In the genomic region with DNA sequence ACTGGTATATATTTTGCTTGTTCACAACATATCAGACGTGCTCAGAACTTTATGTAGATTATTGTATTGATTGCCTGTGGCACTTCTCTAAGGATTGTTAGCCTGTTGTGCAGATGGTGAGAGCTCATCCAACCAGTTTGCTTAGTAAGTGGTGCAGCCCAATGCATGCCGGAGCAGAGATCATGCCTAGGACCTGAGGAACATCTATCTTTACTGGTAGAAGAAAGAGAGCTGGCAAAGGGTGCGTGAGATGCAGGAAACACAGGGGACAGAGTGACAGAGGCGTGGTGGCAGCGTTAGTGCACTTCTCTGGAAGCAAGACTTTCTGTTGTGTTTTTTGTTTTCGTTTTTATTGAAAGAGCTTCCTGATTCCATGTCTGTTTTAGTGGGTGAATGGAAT, we compare ENCODE assay signal across 1 cellular context.
TF ChIP-seq lines count a peak whose summit lies in the region.

No MANE protein-coding gene starts in this region.

TF ChIP-seq in SK-N-SH treated with all-trans-retinoic acid at 6 μM for 48 hours, 23 proteins besides CTCF, POLR2A, EP300 and RAD21 (continued from another document):
- TF ChIP-seq, protein P1, sequence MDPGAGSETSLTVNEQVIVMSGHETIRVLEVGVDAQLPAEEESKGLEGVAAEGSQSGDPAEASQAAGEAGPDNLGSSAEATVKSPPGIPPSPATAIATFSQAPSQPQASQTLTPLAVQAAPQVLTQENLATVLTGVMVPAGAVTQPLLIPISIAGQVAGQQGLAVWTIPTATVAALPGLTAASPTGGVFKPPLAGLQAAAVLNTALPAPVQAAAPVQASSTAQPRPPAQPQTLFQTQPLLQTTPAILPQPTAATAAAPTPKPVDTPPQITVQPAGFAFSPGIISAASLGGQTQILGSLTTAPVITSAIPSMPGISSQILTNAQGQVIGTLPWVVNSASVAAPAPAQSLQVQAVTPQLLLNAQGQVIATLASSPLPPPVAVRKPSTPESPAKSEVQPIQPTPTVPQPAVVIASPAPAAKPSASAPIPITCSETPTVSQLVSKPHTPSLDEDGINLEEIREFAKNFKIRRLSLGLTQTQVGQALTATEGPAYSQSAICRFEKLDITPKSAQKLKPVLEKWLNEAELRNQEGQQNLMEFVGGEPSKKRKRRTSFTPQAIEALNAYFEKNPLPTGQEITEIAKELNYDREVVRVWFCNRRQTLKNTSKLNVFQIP (CRISPR knock-in tag; IDR thresholded peaks at IDR 0.05; ENCODE audit: borderline replicate concordance, low read depth) = no peak
- TF ChIP-seq BACH2 (CRISPR knock-in tag; IDR thresholded peaks at IDR 0.05; ENCODE audit: borderline replicate concordance) = no peak
TF ChIP-seq in SK-N-SH treated with all-trans-retinoic acid at 6 μM for 48 hours: peak in this region for 0.
